Comparison of ENCODE assay signal across 8 cellular contexts in genomic region chr11:1852885-1853284, GRCh38. TPM values are rescaled to one million over a fixed set of nuclear protein-coding genes. Genes with fewer than 3 reads are reported as not detected.
A peak's percentile ranks its signal among the peaks of the same experiment; 100 is the strongest.
DNase-seq lines count a peak whose midpoint lies in the region; ATAC-seq and TF ChIP-seq lines count a peak whose summit lies in the region.

TSS of gene LSP1 (plus strand) at chr11:1853084. CDS start at chr11:1853145, 61 bp downstream.

- H3K9me3 Mint-ChIP-seq in activated CD4-positive, alpha-beta memory T cell treated with anti-CD3 and anti-CD28 coated beads, Interleukin-2, amount 10 ng/mL, durations not matched to agents 7 days and 5 days, result no peaks in the 10 kb centered on the region
- H3K9me3 Mint-ChIP-seq in HFFc6, result no peaks in the 10 kb centered on the region

- H3K4me3 ChIP-seq in left ventricle myocardium inferior, result peak within 1 kb of the TSS; percentile 14

- peak; percentile 92 for DNase-seq in activated CD4-positive, alpha-beta memory T cell treated with anti-CD3 and anti-CD28 coated beads, Interleukin-2, amount 10 ng/mL, durations not matched to agents 7 days and 5 days
- DNase-seq in left ventricle myocardium inferior, result no peak
- DNase-seq in stimulated activated CD8-positive, alpha-beta memory T cell treated with anti-CD3 and anti-CD28 coated beads, Interleukin-12 subunit alpha, Interleukin-12 subunit beta, amount 100 ng/mL, for 24 hours (ENCODE audit: extremely low read depth), result peak; percentile 49
- no peak for DNase-seq in posterior cingulate gyrus
- no peak for DNase-seq in HFFc6
- DNase-seq in NCI-H82 treated with DMSO at 0.1 percent for 48 hours (lab: John Stamatoyannopoulos, UW; ENCODE audit: unreplicated experiment), result no peak

- H3K27ac ChIP-seq in left ventricle myocardium inferior (replicated peaks), result no peak within 1 kb of the TSS

- H3K9me3 ChIP-seq in left ventricle myocardium inferior (replicated peaks), result no peaks in the 10 kb centered on the region

- H3K4me1 Mint-ChIP-seq in activated CD4-positive, alpha-beta memory T cell treated with anti-CD3 and anti-CD28 coated beads, Interleukin-2, amount 10 ng/mL, durations not matched to agents 7 days and 5 days, result peaks cover 63% of the 10 kb centered on the region
- H3K4me1 Mint-ChIP-seq in HFFc6 (ENCODE audit: low read depth), result no peaks in the 10 kb centered on the region

- H3K4me3 Mint-ChIP-seq in activated CD4-positive, alpha-beta memory T cell treated with anti-CD3 and anti-CD28 coated beads, Interleukin-2, amount 10 ng/mL, durations not matched to agents 7 days and 5 days, result peak within 1 kb of the TSS; percentile 97
- no peak within 1 kb of the TSS for H3K4me3 Mint-ChIP-seq in HFFc6

- ATAC-seq in GM19395 (IDR thresholded peaks at IDR 0.05; ENCODE audit: unreplicated experiment) (peak; percentile 42), HG03520 (IDR thresholded peaks at IDR 0.05; ENCODE audit: unreplicated experiment) (peak; percentile 41)

- POLR2A ChIA-PET in activated CD4-positive, alpha-beta memory T cell treated with anti-CD3 and anti-CD28 coated beads, Interleukin-2, amount 10 ng/mL, durations not matched to agents 7 days and 5 days (lab: Charles Lee), result interaction anchor here (1.0 to 7.1 kb wide), 12 partner anchors 9 to 547 kb away, joined by 3 to 67 read pairs (median 6); partner anchors contain the start of genes PRR33 and TNNT3

- peaks cover 22% of the 10 kb centered on the region for H3K36me3 Mint-ChIP-seq in activated CD4-positive, alpha-beta memory T cell treated with anti-CD3 and anti-CD28 coated beads, Interleukin-2, amount 10 ng/mL, durations not matched to agents 7 days and 5 days (ENCODE audit: low read depth)
- no peaks in the 10 kb centered on the region for H3K36me3 Mint-ChIP-seq in HFFc6 (ENCODE audit: low read depth)

- intact Hi-C loops in left ventricle myocardium inferior (cut with micrococcal nuclease) (no loop called here), posterior cingulate gyrus (cut with DNase I) (no loop called here)

- TF ChIP-seq CTCF in left ventricle myocardium inferior (IDR thresholded peaks at IDR 0.05; ENCODE audit: borderline replicate concordance), result no peak
- TF ChIP-seq CTCF in HFFc6 (IDR thresholded peaks at IDR 0.05), result no peak

- H3K27me3 ChIP-seq in left ventricle myocardium inferior (ENCODE audit: low read depth), result no peaks in the 10 kb centered on the region

- H3K27ac Mint-ChIP-seq in activated CD4-positive, alpha-beta memory T cell treated with anti-CD3 and anti-CD28 coated beads, Interleukin-2, amount 10 ng/mL, durations not matched to agents 7 days and 5 days, result peak within 1 kb of the TSS; percentile 97
- H3K27ac Mint-ChIP-seq in HFFc6, result no peak within 1 kb of the TSS

- CTCF ChIA-PET in activated CD4-positive, alpha-beta memory T cell treated with anti-CD3 and anti-CD28 coated beads, Interleukin-2, amount 10 ng/mL, durations not matched to agents 7 days and 5 days (lab: Charles Lee), result interaction anchor here (1.1 to 4.4 kb wide), 11 partner anchors 17 to 298 kb away, joined by 3 to 39 read pairs (median 4); no protein-coding TSS in a partner anchor

- peaks cover 12% of the 10 kb centered on the region for H3K4me1 ChIP-seq in left ventricle myocardium inferior

- H3K27me3 Mint-ChIP-seq in activated CD4-positive, alpha-beta memory T cell treated with anti-CD3 and anti-CD28 coated beads, Interleukin-2, amount 10 ng/mL, durations not matched to agents 7 days and 5 days, result peaks cover 2% of the 10 kb centered on the region
- H3K27me3 Mint-ChIP-seq in HFFc6 (ENCODE audit: insufficient read depth), result peaks cover 26% of the 10 kb centered on the region

- no peaks in the 10 kb centered on the region for H3K36me3 ChIP-seq in left ventricle myocardium inferior

RNA-seq across cellular contexts. Expression of gene LSP1, which starts in this region (rescaled TPM):
- 100 to 1,000 TPM; 590 TPM for total RNA-seq in activated CD4-positive, alpha-beta memory T cell treated with anti-CD3 and anti-CD28 coated beads, Interleukin-2, amount 10 ng/mL, durations not matched to agents 7 days and 5 days
- 19.7 TPM for total RNA-seq in left ventricle myocardium inferior
- total RNA-seq in HFFc6 (2021; fragmentation: NEBNext Ultra II Directional; extraction: Animal tissue kit (Norgen Biotek cat#: 25700)), result 1 to 10 TPM in 1 of 6 experiments, under 1 TPM in 3, not detected in 2; 0.18 to 2.6 (median 0.27) TPM

Comparison
In these comparisons a context has a peak if more than half of its experiments do, and no peak if none do; other contexts are left out.
1. RNA of gene LSP1 (total RNA-seq): 590 TPM in activated CD4-positive, alpha-beta memory T cell treated with anti-CD3 and anti-CD28 coated beads, Interleukin-2, amount 10 ng/mL, durations not matched to agents 7 days and 5 days; 19.7 TPM in left ventricle myocardium inferior (single experiment) and 0.18 to 2.6 TPM in HFFc6; every median in the first group is over 10 times any median in the second.
2. DNase-seq: peak in activated CD4-positive, alpha-beta memory T cell treated with anti-CD3 and anti-CD28 coated beads, Interleukin-2, amount 10 ng/mL, durations not matched to agents 7 days and 5 days (single experiment) and stimulated activated CD8-positive, alpha-beta memory T cell treated with anti-CD3 and anti-CD28 coated beads, Interleukin-12 subunit alpha, Interleukin-12 subunit beta, amount 100 ng/mL, for 24 hours (single experiment); none in left ventricle myocardium inferior (single experiment), posterior cingulate gyrus (0 of 10), HFFc6 (single experiment) and NCI-H82 treated with DMSO at 0.1 percent for 48 hours (single experiment).